In the genomic region with DNA sequence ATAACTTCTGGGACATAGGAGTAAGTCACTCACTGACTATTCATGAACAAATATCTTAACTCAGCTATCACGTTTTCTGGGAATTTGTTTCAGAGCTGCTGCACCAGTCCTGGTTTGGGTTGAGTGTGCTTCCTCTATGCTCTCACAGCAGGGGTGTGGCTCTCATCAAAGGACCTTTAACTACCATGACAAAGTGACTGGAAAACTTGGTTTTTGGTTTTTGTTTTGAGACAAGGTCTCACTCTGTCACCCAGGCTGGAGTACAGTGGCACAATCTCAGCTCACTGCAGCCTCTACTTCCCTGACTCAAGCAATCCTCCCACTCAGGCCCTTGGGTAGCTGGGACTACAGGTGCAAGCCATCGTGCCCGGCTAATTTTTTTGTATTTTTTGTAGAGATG, we compare ENCODE assay signal across 20 cellular contexts. TPM values are rescaled to one million over a fixed set of nuclear protein-coding genes. Genes with fewer than 3 reads are reported as not detected.
DNase-seq lines count a peak whose midpoint lies in the region; ATAC-seq and TF ChIP-seq lines count a peak whose summit lies in the region.
"Had no signal": no experiment of that assay in that cellular context is flagged by ENCODE, and none has a peak within 500 bp of the region (broad histone marks: within the 10 kb centered on the region; RNA-seq: fewer than 3 reads in every experiment).

No MANE protein-coding gene starts in this region.

- DNase-seq in activated CD8-positive, alpha-beta T cell treated with anti-CD3 and anti-CD28 coated beads for 36 hours: peak; percentile 28
- DNase-seq in activated CD8-positive, alpha-beta T cell treated with anti-CD3 and anti-CD28 coated beads, Interleukin-2, amount 10 ng/mL, durations not matched to agents 7 days and 5 days: no peak
- no peak for DNase-seq in stimulated activated naive CD8-positive, alpha-beta T cell treated with anti-CD3 and anti-CD28 coated beads, Interleukin-15, Interleukin-2, amounts not matched to agents 100 U/mL and 50 U/mL, for 24 hours
- no peak for DNase-seq in stimulated activated naive CD8-positive, alpha-beta T cell treated with anti-CD3 and anti-CD28 coated beads, Interleukin-15, amount 100 ng/mL, for 72 hours
- no peak for DNase-seq in brain microvascular endothelial cell
- DNase-seq: Calu3; CD8-positive, alpha-beta T cell; HFFc6; KG1; NCI-H187; NCI-H2107; NCI-H226; NCI-H524 treated with DMSO at 0.1 percent for 48 hours; PC-3; RPMI8226; SHP77 treated with DMSO at 0.1 percent for 48 hours had no signal

- CTCF ChIA-PET in activated CD8-positive, alpha-beta T cell treated with anti-CD3 and anti-CD28 coated beads for 36 hours (lab: Charles Lee): interaction anchor here (0.9 to 9.2 kb wide), 3 partner anchors 62 to 87 kb away, joined by 4 to 47 read pairs (median 31); no protein-coding TSS in a partner anchor
- CTCF ChIA-PET in activated CD8-positive, alpha-beta T cell treated with anti-CD3 and anti-CD28 coated beads, Interleukin-2, amount 10 ng/mL, durations not matched to agents 7 days and 5 days (lab: Charles Lee): no interaction called here

- intact Hi-C loops in activated CD8-positive, alpha-beta T cell treated with anti-CD3 and anti-CD28 coated beads for 36 hours (cut with micrococcal nuclease): loop anchor here (5.0 kb wide), 1 partner anchor 86 kb away; no protein-coding TSS in a partner anchor

- H3K27me3 Mint-ChIP-seq in activated CD8-positive, alpha-beta T cell treated with anti-CD3 and anti-CD28 coated beads for 36 hours: peaks cover 25% of the 10 kb centered on the region
- peaks cover 34% of the 10 kb centered on the region for H3K27me3 Mint-ChIP-seq in activated CD8-positive, alpha-beta T cell treated with anti-CD3 and anti-CD28 coated beads, Interleukin-2, amount 10 ng/mL, durations not matched to agents 7 days and 5 days (ENCODE audit: low read depth)
- H3K27me3 Mint-ChIP-seq in stimulated activated naive CD8-positive, alpha-beta T cell treated with anti-CD3 and anti-CD28 coated beads, Interleukin-15, amount 100 ng/mL, for 72 hours: peaks cover 28% of the 10 kb centered on the region
- H3K27me3 Mint-ChIP-seq in activated T-helper 17 cell treated with anti-CD3 and anti-CD28 coated beads, Interleukin-2, amount 50 U/mL, for 72 hours: peaks cover 49% of the 10 kb centered on the region

- H3K36me3 Mint-ChIP-seq in activated CD8-positive, alpha-beta T cell treated with anti-CD3 and anti-CD28 coated beads for 36 hours (ENCODE audit: low read depth): no peaks in the 10 kb centered on the region
- H3K36me3 Mint-ChIP-seq in activated CD8-positive, alpha-beta T cell treated with anti-CD3 and anti-CD28 coated beads, Interleukin-2, amount 10 ng/mL, durations not matched to agents 7 days and 5 days (ENCODE audit: low read depth): no peaks in the 10 kb centered on the region
- no peaks in the 10 kb centered on the region for H3K36me3 Mint-ChIP-seq in activated T-helper 17 cell treated with anti-CD3 and anti-CD28 coated beads, Interleukin-2, amount 50 U/mL, for 72 hours (ENCODE audit: low read depth)
- H3K36me3 Mint-ChIP-seq: CD8-positive, alpha-beta T cell had no signal

- H3K4me1 Mint-ChIP-seq in activated CD8-positive, alpha-beta T cell treated with anti-CD3 and anti-CD28 coated beads for 36 hours (ENCODE audit: low read depth): peaks cover 52% of the 10 kb centered on the region
- H3K4me1 Mint-ChIP-seq in activated CD8-positive, alpha-beta T cell treated with anti-CD3 and anti-CD28 coated beads, Interleukin-2, amount 10 ng/mL, durations not matched to agents 7 days and 5 days (ENCODE audit: low read depth): peaks cover 39% of the 10 kb centered on the region
- H3K4me1 Mint-ChIP-seq in stimulated activated naive CD8-positive, alpha-beta T cell treated with anti-CD3 and anti-CD28 coated beads, Interleukin-15, amount 100 ng/mL, for 72 hours: peaks cover 61% of the 10 kb centered on the region
- peaks cover 34% of the 10 kb centered on the region for H3K4me1 Mint-ChIP-seq in activated T-helper 17 cell treated with anti-CD3 and anti-CD28 coated beads, Interleukin-2, amount 50 U/mL, for 72 hours

- POLR2A ChIA-PET in activated CD8-positive, alpha-beta T cell treated with anti-CD3 and anti-CD28 coated beads for 36 hours (lab: Charles Lee): no interaction called here
- POLR2A ChIA-PET in activated CD8-positive, alpha-beta T cell treated with anti-CD3 and anti-CD28 coated beads, Interleukin-2, amount 10 ng/mL, durations not matched to agents 7 days and 5 days (lab: Charles Lee): interaction anchor here (0.6 kb wide), 1 partner anchor 1255 kb away, joined by 3 read pairs; no protein-coding TSS in a partner anchor

- no peak overlapping the region for H3K4me3 ChIP-seq in brain microvascular endothelial cell (ENCODE audit: low read depth, low read length)
- H3K4me3 ChIP-seq: BLaER1 treated with 17β-estradiol and CSF1 and Interleukin-3, amounts not matched to agents 10 nM and 100 nM had no signal

- in situ Hi-C loops in brain microvascular endothelial cell (cut with HindIII; ENCODE audit: low pct_ligation_motif_present, low sequenced_read_pairs): no loop called here

- no peak overlapping the region for H3K4me3 Mint-ChIP-seq in activated CD8-positive, alpha-beta T cell treated with anti-CD3 and anti-CD28 coated beads for 36 hours
- no peak overlapping the region for H3K4me3 Mint-ChIP-seq in activated CD8-positive, alpha-beta T cell treated with anti-CD3 and anti-CD28 coated beads, Interleukin-2, amount 10 ng/mL, durations not matched to agents 7 days and 5 days
- no peak overlapping the region for H3K4me3 Mint-ChIP-seq in stimulated activated naive CD8-positive, alpha-beta T cell treated with anti-CD3 and anti-CD28 coated beads, Interleukin-15, amount 100 ng/mL, for 72 hours
- peak overlapping the region; percentile 11 for H3K4me3 Mint-ChIP-seq in activated T-helper 17 cell treated with anti-CD3 and anti-CD28 coated beads, Interleukin-2, amount 50 U/mL, for 72 hours
- H3K4me3 Mint-ChIP-seq: CD8-positive, alpha-beta T cell; HFFc6 had no signal

- no peak overlapping the region for H3K27ac Mint-ChIP-seq in activated CD8-positive, alpha-beta T cell treated with anti-CD3 and anti-CD28 coated beads for 36 hours
- no peak overlapping the region for H3K27ac Mint-ChIP-seq in activated CD8-positive, alpha-beta T cell treated with anti-CD3 and anti-CD28 coated beads, Interleukin-2, amount 10 ng/mL, durations not matched to agents 7 days and 5 days
- no peak overlapping the region for H3K27ac Mint-ChIP-seq in stimulated activated naive CD8-positive, alpha-beta T cell treated with anti-CD3 and anti-CD28 coated beads, Interleukin-15, amount 100 ng/mL, for 72 hours
- H3K27ac Mint-ChIP-seq in activated T-helper 17 cell treated with anti-CD3 and anti-CD28 coated beads, Interleukin-2, amount 50 U/mL, for 72 hours: no peak overlapping the region
- H3K27ac Mint-ChIP-seq: CD8-positive, alpha-beta T cell; HFFc6 had no signal

- H3K27ac ChIP-seq in brain microvascular endothelial cell: no peak overlapping the region
- H3K27ac ChIP-seq: BLaER1 treated with 17β-estradiol and CSF1 and Interleukin-3, amounts not matched to agents 10 nM and 100 nM had no signal

- H3K9me3 Mint-ChIP-seq in activated CD8-positive, alpha-beta T cell treated with anti-CD3 and anti-CD28 coated beads for 36 hours: no peaks in the 10 kb centered on the region
- no peaks in the 10 kb centered on the region for H3K9me3 Mint-ChIP-seq in activated CD8-positive, alpha-beta T cell treated with anti-CD3 and anti-CD28 coated beads, Interleukin-2, amount 10 ng/mL, durations not matched to agents 7 days and 5 days (ENCODE audit: insufficient read depth)
- H3K9me3 Mint-ChIP-seq in stimulated activated naive CD8-positive, alpha-beta T cell treated with anti-CD3 and anti-CD28 coated beads, Interleukin-15, amount 100 ng/mL, for 72 hours: no peaks in the 10 kb centered on the region
- H3K9me3 Mint-ChIP-seq in activated T-helper 17 cell treated with anti-CD3 and anti-CD28 coated beads, Interleukin-2, amount 50 U/mL, for 72 hours: no peaks in the 10 kb centered on the region
- H3K9me3 Mint-ChIP-seq: CD8-positive, alpha-beta T cell; HFFc6 had no signal

- ATAC-seq in activated CD8-positive, alpha-beta T cell treated with anti-CD3 and anti-CD28 coated beads for 36 hours: peak; percentile 25
- no peak for ATAC-seq in activated CD8-positive, alpha-beta T cell treated with anti-CD3 and anti-CD28 coated beads, Interleukin-2, amount 10 ng/mL, durations not matched to agents 7 days and 5 days
- ATAC-seq in stimulated activated naive CD8-positive, alpha-beta T cell treated with anti-CD3 and anti-CD28 coated beads, Interleukin-15, Interleukin-2, amounts not matched to agents 100 U/mL and 50 U/mL, for 24 hours: peak; percentile 54
- no peak for ATAC-seq in stimulated activated naive CD8-positive, alpha-beta T cell treated with anti-CD3 and anti-CD28 coated beads, Interleukin-15, amount 100 ng/mL, for 72 hours
- peak; percentile 60 for ATAC-seq in activated T-helper 17 cell treated with anti-CD3 and anti-CD28 coated beads, Interleukin-2, amount 50 U/mL, for 72 hours (replicated peaks)
- ATAC-seq in HG03460 (IDR thresholded peaks at IDR 0.05; ENCODE audit: unreplicated experiment): no peak
- ATAC-seq: CD8-positive, alpha-beta T cell; PC-3 had no signal

- TF ChIP-seq CTCF in activated CD8-positive, alpha-beta T cell treated with anti-CD3 and anti-CD28 coated beads for 36 hours (IDR thresholded peaks at IDR 0.05): no peak
- TF ChIP-seq CTCF in brain microvascular endothelial cell (IDR thresholded peaks at IDR 0.05; ENCODE audit: low read depth, low read length, missing control alignments): no peak

- peaks cover 71% of the 10 kb centered on the region for H3K27me3 ChIP-seq in brain microvascular endothelial cell (replicated peaks)

- no peaks in the 10 kb centered on the region for H3K36me3 ChIP-seq in brain microvascular endothelial cell (replicated peaks)
- H3K36me3 ChIP-seq: BLaER1 treated with 17β-estradiol and CSF1 and Interleukin-3, amounts not matched to agents 10 nM and 100 nM had no signal

RNA-seq across cellular contexts. Expression of a gene that starts 4.1 kb away (rescaled TPM):
- 10 to 100 TPM; 14.3 to 15.1 TPM for total RNA-seq in activated CD8-positive, alpha-beta T cell treated with anti-CD3 and anti-CD28 coated beads for 36 hours
- 1 to 10 TPM; 4.3 to 5.0 TPM for total RNA-seq in activated CD8-positive, alpha-beta T cell treated with anti-CD3 and anti-CD28 coated beads, Interleukin-2, amount 10 ng/mL, durations not matched to agents 7 days and 5 days
- total RNA-seq in activated T-helper 17 cell treated with anti-CD3 and anti-CD28 coated beads, Interleukin-2, amount 50 U/mL, for 72 hours: 1 to 10 TPM; 5.0 to 5.8 TPM
- total RNA-seq: HFFc6, PC-3 had no signal

RNA-seq across cellular contexts. Expression of a gene that starts 17.8 kb away (rescaled TPM):
- total RNA-seq in activated CD8-positive, alpha-beta T cell treated with anti-CD3 and anti-CD28 coated beads for 36 hours: under 1 TPM in 1 of 2 experiments, not detected in 1; 0.29 TPM
- not detected for total RNA-seq in activated CD8-positive, alpha-beta T cell treated with anti-CD3 and anti-CD28 coated beads, Interleukin-2, amount 10 ng/mL, durations not matched to agents 7 days and 5 days
- total RNA-seq in activated T-helper 17 cell treated with anti-CD3 and anti-CD28 coated beads, Interleukin-2, amount 50 U/mL, for 72 hours: not detected
- total RNA-seq: Calu3; CD8-positive, alpha-beta T cell; HFFc6; HT-29; PC-3 had no signal

Comparison
In these comparisons a context has a peak if more than half of its experiments do, and no peak if none do; other contexts are left out.
1. ATAC-seq: peak in activated CD8-positive, alpha-beta T cell treated with anti-CD3 and anti-CD28 coated beads for 36 hours (single experiment), stimulated activated naive CD8-positive, alpha-beta T cell treated with anti-CD3 and anti-CD28 coated beads, Interleukin-15, Interleukin-2, amounts not matched to agents 100 U/mL and 50 U/mL, for 24 hours (single experiment) and activated T-helper 17 cell treated with anti-CD3 and anti-CD28 coated beads, Interleukin-2, amount 50 U/mL, for 72 hours (single experiment); none in activated CD8-positive, alpha-beta T cell treated with anti-CD3 and anti-CD28 coated beads, Interleukin-2, amount 10 ng/mL, durations not matched to agents 7 days and 5 days (single experiment), stimulated activated naive CD8-positive, alpha-beta T cell treated with anti-CD3 and anti-CD28 coated beads, Interleukin-15, amount 100 ng/mL, for 72 hours (single experiment) and HG03460 (single experiment).